In the genomic region with DNA sequence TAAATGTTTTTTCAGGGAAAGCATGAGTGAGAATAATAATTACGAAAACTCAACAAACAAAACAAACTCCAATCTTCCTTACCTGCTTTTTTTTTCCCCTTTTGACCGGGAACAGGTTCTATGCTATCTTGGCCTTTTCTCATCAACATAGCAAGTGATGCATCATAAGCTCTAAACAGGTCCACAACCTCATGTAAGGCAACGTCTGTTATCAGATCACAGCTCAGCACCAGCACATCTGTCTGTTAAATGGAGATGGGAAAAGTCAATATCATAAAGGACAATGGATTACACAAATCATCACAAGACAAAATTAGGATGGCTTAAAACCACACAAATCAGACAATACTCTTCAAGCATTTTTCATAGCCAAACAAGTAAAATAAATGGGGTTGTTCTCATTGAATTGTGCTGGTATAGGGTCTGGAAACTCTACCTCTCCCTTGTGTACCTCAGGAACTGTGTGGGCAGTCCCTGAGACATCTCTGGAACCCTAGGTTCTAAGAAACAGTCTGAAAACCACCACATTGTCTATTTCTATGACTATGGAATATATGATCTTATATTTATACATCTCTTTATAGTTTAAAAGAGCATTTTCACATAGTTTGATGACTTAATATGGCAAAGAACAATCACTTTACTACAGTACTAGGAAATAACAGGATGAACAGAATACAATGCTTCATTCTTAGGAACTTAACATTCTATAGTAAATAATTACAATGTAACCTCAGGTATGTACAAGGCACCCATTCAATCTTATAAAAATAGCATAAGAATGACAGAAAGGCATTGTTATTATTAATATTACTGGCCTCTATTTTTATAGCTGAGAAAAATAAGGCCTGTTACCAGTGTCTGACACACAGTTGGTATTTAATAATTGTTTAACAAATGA, we compare ENCODE assay signal across 1 cellular context.
TF ChIP-seq lines count a peak whose summit lies in the region.

No MANE protein-coding gene starts in this region.

TF ChIP-seq in SK-N-SH treated with all-trans-retinoic acid at 6 μM for 48 hours, 23 proteins besides CTCF, POLR2A, EP300 and RAD21 (continued from another document):
- TF ChIP-seq, protein P1, sequence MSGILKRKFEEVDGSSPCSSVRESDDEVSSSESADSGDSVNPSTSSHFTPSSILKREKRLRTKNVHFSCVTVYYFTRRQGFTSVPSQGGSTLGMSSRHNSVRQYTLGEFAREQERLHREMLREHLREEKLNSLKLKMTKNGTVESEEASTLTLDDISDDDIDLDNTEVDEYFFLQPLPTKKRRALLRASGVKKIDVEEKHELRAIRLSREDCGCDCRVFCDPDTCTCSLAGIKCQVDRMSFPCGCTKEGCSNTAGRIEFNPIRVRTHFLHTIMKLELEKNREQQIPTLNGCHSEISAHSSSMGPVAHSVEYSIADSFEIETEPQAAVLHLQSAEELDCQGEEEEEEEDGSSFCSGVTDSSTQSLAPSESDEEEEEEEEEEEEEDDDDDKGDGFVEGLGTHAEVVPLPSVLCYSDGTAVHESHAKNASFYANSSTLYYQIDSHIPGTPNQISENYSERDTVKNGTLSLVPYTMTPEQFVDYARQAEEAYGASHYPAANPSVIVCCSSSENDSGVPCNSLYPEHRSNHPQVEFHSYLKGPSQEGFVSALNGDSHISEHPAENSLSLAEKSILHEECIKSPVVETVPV (CRISPR knock-in tag; IDR thresholded peaks at IDR 0.05): no peak
- TF ChIP-seq SNAI2 (CRISPR knock-in tag; IDR thresholded peaks at IDR 0.05): no peak
- no peak for TF ChIP-seq ZNF8 (CRISPR knock-in tag; IDR thresholded peaks at IDR 0.05)
- TF ChIP-seq BACH2 (CRISPR knock-in tag; IDR thresholded peaks at IDR 0.05; ENCODE audit: borderline replicate concordance): no peak
- TF ChIP-seq PPARA (CRISPR knock-in tag; IDR thresholded peaks at IDR 0.05; ENCODE audit: borderline replicate concordance): no peak
- TF ChIP-seq CSDC2 (CRISPR knock-in tag; IDR thresholded peaks at IDR 0.05): no peak
- TF ChIP-seq, protein P2, sequence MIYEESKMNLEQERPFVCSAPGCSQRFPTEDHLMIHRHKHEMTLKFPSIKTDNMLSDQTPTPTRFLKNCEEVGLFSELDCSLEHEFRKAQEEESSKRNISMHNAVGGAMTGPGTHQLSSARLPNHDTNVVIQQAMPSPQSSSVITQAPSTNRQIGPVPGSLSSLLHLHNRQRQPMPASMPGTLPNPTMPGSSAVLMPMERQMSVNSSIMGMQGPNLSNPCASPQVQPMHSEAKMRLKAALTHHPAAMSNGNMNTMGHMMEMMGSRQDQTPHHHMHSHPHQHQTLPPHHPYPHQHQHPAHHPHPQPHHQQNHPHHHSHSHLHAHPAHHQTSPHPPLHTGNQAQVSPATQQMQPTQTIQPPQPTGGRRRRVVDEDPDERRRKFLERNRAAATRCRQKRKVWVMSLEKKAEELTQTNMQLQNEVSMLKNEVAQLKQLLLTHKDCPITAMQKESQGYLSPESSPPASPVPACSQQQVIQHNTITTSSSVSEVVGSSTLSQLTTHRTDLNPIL (CRISPR knock-in tag; IDR thresholded peaks at IDR 0.05; ENCODE audit: low read depth): no peak
- TF ChIP-seq ARNTL (CRISPR knock-in tag; IDR thresholded peaks at IDR 0.05; ENCODE audit: borderline replicate concordance, low read depth): no peak
